ENCODE assay signal across 7 cellular contexts in genomic region chr21:41369915-41370839, GRCh38. TPM values are rescaled to one million over a fixed set of nuclear protein-coding genes. Genes with fewer than 3 reads are reported as not detected.
DNase-seq lines count a peak whose midpoint lies in the region; ATAC-seq and TF ChIP-seq lines count a peak whose summit lies in the region.

No MANE protein-coding gene starts in this region.

- ATAC-seq in activated CD4-positive, CD25-positive, alpha-beta regulatory T cell treated with anti-CD3 and anti-CD28 coated beads, Interleukin-2, amount 50 U/mL, for 24 hours, result peak; percentile 28 to 40
- ATAC-seq in right cardiac atrium (peak in 1 of 2 donors; percentile 20), HG02763 (IDR thresholded peaks at IDR 0.05; ENCODE audit: unreplicated experiment) (no peak), HG03457 (IDR thresholded peaks at IDR 0.05; ENCODE audit: unreplicated experiment) (no peak)

- H3K27me3 Mint-ChIP-seq in H9 (ENCODE audit: low read depth), result peaks cover 13% of the 10 kb centered on the region

- H3K4me2 ChIP-seq in H9 (ENCODE audit: insufficient read depth, insufficient read length, low read length) (peak overlapping the region; percentile 84), osteoblast (ENCODE audit: insufficient read depth, low read length) (no peak overlapping the region)

- no peak overlapping the region for H2BK12ac ChIP-seq in H9 (ENCODE audit: insufficient read length, low read depth, low read length)

- no CpG with 5 or more reads among the region's 30 CpGs for WGBS in H9 (ENCODE audit: extremely low coverage, insufficient read length, low lambda C conversion rate)
- 75% methylated on average over 30 of the region's 30 CpGs for WGBS in right cardiac atrium

- H3K9me3 ChIP-seq in H9 (ENCODE audit: control insufficient read depth, low read depth, low read length) (no peaks in the 10 kb centered on the region), right cardiac atrium (ENCODE audit: control insufficient read depth, low read length) (no peaks in the 10 kb centered on the region), subcutaneous abdominal adipose tissue (ENCODE audit: control insufficient read depth in 5 of 5, low read length in 5 of 5) (no peaks in the 10 kb centered on the region), osteoblast (ENCODE audit: low read depth, low read length) (no peaks in the 10 kb centered on the region)

- no peak overlapping the region for H4K8ac ChIP-seq in H9 (replicated peaks; ENCODE audit: insufficient read length, low read depth, low read length)

- TF ChIP-seq CTCF in H9 (conservative IDR thresholded peaks at IDR 0.05) (no peak), osteoblast (IDR thresholded peaks at IDR 0.05; ENCODE audit: extremely low read depth, low read depth, low read length) (no peak)

- H3K18ac ChIP-seq in H9 (ENCODE audit: insufficient read length, low read depth, low read length), result peak overlapping the region; percentile 48

- H3K27me3 ChIP-seq in H9 (ENCODE audit: insufficient read depth, low read length) (no peaks in the 10 kb centered on the region; the same call in 1 of the 2 replicates), right cardiac atrium (ENCODE audit: control insufficient read depth, insufficient read depth) (no peaks in the 10 kb centered on the region), subcutaneous abdominal adipose tissue (ENCODE audit: control insufficient read depth in 5 of 5, insufficient read depth in 4 of 5, low read length in 5 of 5) (peaks cover 0 to 10% (median 0%) of the 10 kb centered on the region in 5 donors), osteoblast (ENCODE audit: insufficient read depth, low read length) (peaks cover 6% of the 10 kb centered on the region)

- H2BK15ac ChIP-seq in H9 (ENCODE audit: low read depth, low read length), result no peak overlapping the region

- peak overlapping the region; percentile 58 to 59; a peak in 4 of 5 replicates for H3K4me3 Mint-ChIP-seq in H9

- H2AFZ ChIP-seq in H9 (ENCODE audit: low read length) (no peak overlapping the region), osteoblast (ENCODE audit: low read length) (no peak overlapping the region)

- H2BK20ac ChIP-seq in H9 (ENCODE audit: low read depth, low read length, poor library complexity, severe bottlenecking), result no peak overlapping the region

- H3K4ac ChIP-seq in H9 (ENCODE audit: low read depth, low read length), result no peak overlapping the region

- H2BK5ac ChIP-seq in H9 (ENCODE audit: insufficient read length, low read length), result no peak overlapping the region

- H3K56ac ChIP-seq in H9 (ENCODE audit: insufficient read length, low read depth, low read length), result no peak overlapping the region

- H3K4me3 ChIP-seq in right cardiac atrium (ENCODE audit: low read length) (peak overlapping the region; percentile 40), subcutaneous abdominal adipose tissue (ENCODE audit: low read depth in 1 of 5, low read length in 5 of 5) (peak overlapping the region; percentile 47 to 66 (median 54)), osteoblast (ENCODE audit: insufficient read depth, low read length) (no peak overlapping the region)

- H2BK120ac ChIP-seq in H9 (ENCODE audit: low read depth, low read length, poor library complexity, severe bottlenecking), result no peak overlapping the region

- no peaks in the 10 kb centered on the region; the same call in 1 of the 2 replicates for H3K4me1 ChIP-seq in H9 (ENCODE audit: insufficient read depth, low read length)
- no peaks in the 10 kb centered on the region for H3K4me1 ChIP-seq in right cardiac atrium (ENCODE audit: control insufficient read depth, insufficient read depth, low read length)
- H3K4me1 ChIP-seq in subcutaneous abdominal adipose tissue (ENCODE audit: control insufficient read depth in 5 of 5, insufficient read depth in 5 of 5, low read length in 5 of 5), result peaks cover 3 to 46% (median 24%) of the 10 kb centered on the region in 5 donors
- peaks cover 3% of the 10 kb centered on the region for H3K4me1 ChIP-seq in osteoblast (ENCODE audit: insufficient read depth, low read length)

- H3K4me1 Mint-ChIP-seq in H9, result peaks cover 7 to 28% of the 10 kb centered on the region in 2 experiments

- no peak overlapping the region for H4K5ac ChIP-seq in H9 (ENCODE audit: insufficient read length, low read depth, low read length)

- H3K23ac ChIP-seq in H9 (ENCODE audit: insufficient read length, low read depth, low read length), result no peak overlapping the region

- no peaks in the 10 kb centered on the region; a peak in 1 of 5 replicates for H3K9me3 Mint-ChIP-seq in H9

- no peak overlapping the region for H3K14ac ChIP-seq in H9 (ENCODE audit: insufficient read depth, low read length)

- H4K91ac ChIP-seq in H9 (ENCODE audit: insufficient read length, low read depth, low read length), result no peak overlapping the region

- no peaks in the 10 kb centered on the region for H3K36me3 Mint-ChIP-seq in H9 (ENCODE audit: insufficient read depth in 1 of 3, low read depth in 3 of 3)

- H3K36me3 ChIP-seq in subcutaneous abdominal adipose tissue (ENCODE audit: control insufficient read depth in 5 of 5, insufficient read depth in 5 of 5, low read length in 5 of 5) (peaks cover 0 to 19% (median 0%) of the 10 kb centered on the region in 5 donors), osteoblast (ENCODE audit: insufficient read depth, low read length) (no peaks in the 10 kb centered on the region)

- no peaks in the 10 kb centered on the region for H4K20me1 ChIP-seq in H9 (ENCODE audit: control insufficient read depth, insufficient read depth, insufficient read length)
- no peaks in the 10 kb centered on the region for H4K20me1 ChIP-seq in osteoblast (ENCODE audit: insufficient read depth, low read length)

- H3K27ac ChIP-seq in H9 (ENCODE audit: insufficient read length, low read depth, low read length) (no peak overlapping the region), right cardiac atrium (ENCODE audit: low read length) (no peak overlapping the region), subcutaneous abdominal adipose tissue (ENCODE audit: low read depth, low read length) (no peak overlapping the region), osteoblast (ENCODE audit: low read depth, low read length) (no peak overlapping the region)

- H3T11ph ChIP-seq in H9 (ENCODE audit: low read length), result no peak overlapping the region

- H3K23me2 ChIP-seq in H9 (ENCODE audit: insufficient read length, low read depth, low read length, poor library complexity, severe bottlenecking), result peaks cover 8% of the 10 kb centered on the region

- H3K79me1 ChIP-seq in H9 (ENCODE audit: insufficient read depth, low read depth, low read length, poor library complexity, severe bottlenecking), result no peaks in the 10 kb centered on the region

- intact Hi-C loops in right cardiac atrium (cut with DNase I), result no loop called here

- H3K79me2 ChIP-seq in H9 (ENCODE audit: insufficient read depth, low read length), result no peaks in the 10 kb centered on the region
- H3K79me2 ChIP-seq in osteoblast (ENCODE audit: insufficient read depth, low read length), result no peaks in the 10 kb centered on the region

- DNase-seq in H9 (no peak), right cardiac atrium (peak in 2 of 3 donors; percentile 67 to 75), osteoblast (ENCODE audit: insufficient read length, low spot score, missing footprints) (no peak)

- H3K9ac ChIP-seq in H9 (ENCODE audit: extremely low read depth, insufficient read length, low read length), result no peak overlapping the region
- H3K9ac ChIP-seq in subcutaneous abdominal adipose tissue (ENCODE audit: low read length in 5 of 5), result no peak overlapping the region

- H3K27ac Mint-ChIP-seq in H9, result no peak overlapping the region

- no peak overlapping the region for H2AK5ac ChIP-seq in H9 (ENCODE audit: insufficient read length, low read length)

RNA-seq across cellular contexts. Expression of gene MX2, which starts 8.3 kb away (rescaled TPM):
- 1.8 and 1.9 TPM in 2 replicates for total RNA-seq in H9 (2021)
- total RNA-seq in right cardiac atrium, result 10 to 100 TPM in 2 of 4 donors, 1 to 10 TPM in 2; 5.5 to 13.1 (median 10.6) TPM
- polyA plus RNA-seq in right cardiac atrium, result 6.2 TPM
- 12.4 and 14.5 TPM in 2 replicates for total RNA-seq in osteoblast

RNA-seq across cellular contexts. Expression of gene FAM3B, which starts 53.6 kb away (rescaled TPM):
- total RNA-seq in H9 (2021) (4.0 and 5.0 TPM in 2 replicates), right cardiac atrium (under 1 TPM in 3 of 4 donors, not detected in 1; 0.37 to 0.79 (median 0.78) TPM), osteoblast (not detected in 2 replicates)
- 0.29 TPM for polyA plus RNA-seq in right cardiac atrium

RNA-seq across cellular contexts. Expression of gene MX1, which starts 55.9 kb away (rescaled TPM):
- total RNA-seq in H9 (2021) (5.1 and 6.3 TPM in 2 replicates), right cardiac atrium (10 to 100 TPM; 15.0 to 37.5 (median 18.0) TPM), osteoblast (28.3 and 33.3 TPM in 2 replicates)
- polyA plus RNA-seq in right cardiac atrium, result 12.7 TPM

Comparison
In these comparisons a context has a peak if more than half of its experiments do, and no peak if none do; other contexts are left out.
1. DNase-seq: peak in right cardiac atrium (2 of 3); none in H9 (single experiment) and osteoblast (single experiment).
2. ATAC-seq: peak in activated CD4-positive, CD25-positive, alpha-beta regulatory T cell treated with anti-CD3 and anti-CD28 coated beads, Interleukin-2, amount 50 U/mL, for 24 hours (2 of 2); none in HG02763 (single experiment) and HG03457 (single experiment).